ENCODE assay signal across 8 cellular contexts in genomic region chr7:100991631-100992030, GRCh38. TPM values are rescaled to one million over a fixed set of nuclear protein-coding genes. Genes with fewer than 3 reads are reported as not detected.
"Had no signal": no experiment of that assay in that cellular context is flagged by ENCODE, and none has a peak within 500 bp of the region (broad histone marks: within the 10 kb centered on the region; RNA-seq: fewer than 3 reads in every experiment).

No MANE protein-coding gene starts in this region.

- DNase-seq: IMR-90, KBM-7 had no signal

- H3K4me3 ChIP-seq: K562 had no signal

- H3K36me3 Mint-ChIP-seq: IgD-negative memory B cell had no signal

- H3K4me3 Mint-ChIP-seq: IgD-negative memory B cell had no signal

- ATAC-seq: K562 had no signal

- H3K27me3 Mint-ChIP-seq: IgD-negative memory B cell had no signal

- H3K27ac ChIP-seq: HL-60 had no signal

- H3K27ac Mint-ChIP-seq: IgD-negative memory B cell had no signal

- FAIRE-seq: HepG2, HTR-8/SVneo, K562 had no signal

- H3K4me1 Mint-ChIP-seq: IgD-negative memory B cell had no signal

RNA-seq across cellular contexts. Expression of gene MUC12, which starts 22.3 kb away (rescaled TPM):
- total RNA-seq: HepG2, HT1080, IMR-90 had no signal
- polyA plus RNA-seq: HepG2, IgD-negative memory B cell had no signal

RNA-seq across cellular contexts. Expression of gene MUC17, which starts 28.2 kb away (rescaled TPM):
- total RNA-seq: HepG2, HT1080, IMR-90, K562 had no signal
- polyA plus RNA-seq: HepG2, IgD-negative memory B cell, K562 had no signal

RNA-seq across cellular contexts. Expression of gene MUC3A, which starts 42.3 kb away (rescaled TPM):
- total RNA-seq: HepG2, HT1080, IMR-90 had no signal
- polyA plus RNA-seq: IgD-negative memory B cell had no signal
